Comparison of ENCODE assay signal across 9 cellular contexts in genomic region chr3:58419782-58420512, GRCh38. TPM values are rescaled to one million over a fixed set of nuclear protein-coding genes. Genes with fewer than 3 reads are reported as not detected.
DNase-seq lines count a peak whose midpoint lies in the region; ATAC-seq and TF ChIP-seq lines count a peak whose summit lies in the region.
"Had no signal": no experiment of that assay in that cellular context is flagged by ENCODE, and none has a peak within 500 bp of the region (broad histone marks: within the 10 kb centered on the region; RNA-seq: fewer than 3 reads in every experiment).

No MANE protein-coding gene starts in this region.

- intact Hi-C loops in upper lobe of right lung (cut with DNase I): loop anchor here (10.0 kb wide), 1 partner anchor 105 kb away; no protein-coding TSS in a partner anchor

- peak overlapping the region; percentile 38 for H3K4me3 ChIP-seq in adipocyte (ENCODE audit: low read length)
- no peak overlapping the region for H3K4me3 ChIP-seq in upper lobe of right lung

- ATAC-seq in GM18499 (IDR thresholded peaks at IDR 0.05; ENCODE audit: insufficient read depth, unreplicated experiment): peak; percentile 57
- ATAC-seq in HG02610 (IDR thresholded peaks at IDR 0.05; ENCODE audit: unreplicated experiment): peak; percentile 73
- peak; percentile 53 for ATAC-seq in omental fat pad (ENCODE audit: low FRiP score)
- ATAC-seq in upper lobe of right lung: no peak

- TF ChIP-seq CTCF in omental fat pad (IDR thresholded peaks at IDR 0.05) (no peak), upper lobe of right lung (IDR thresholded peaks at IDR 0.05) (no peak)

- no peak overlapping the region for H3K27ac ChIP-seq in upper lobe of right lung
- H3K27ac ChIP-seq: KMS-11 had no signal

- H3K36me3 ChIP-seq in adipocyte (ENCODE audit: control insufficient read depth, insufficient read depth, low read length, severe bottlenecking) (peaks cover 65% of the 10 kb centered on the region), upper lobe of right lung (peaks cover 48% of the 10 kb centered on the region)

- no peak for DNase-seq in adipocyte (ENCODE audit: low read depth)
- no peak for DNase-seq in omental fat pad (ENCODE audit: low spot score)
- DNase-seq in hepatic stellate cell (ENCODE audit: low spot score): no peak
- DNase-seq in upper lobe of right lung: no peak
- no peak for DNase-seq in activated CD8-positive, alpha-beta memory T cell treated with anti-CD3 and anti-CD28 coated beads, Interleukin-2, amount 50 U/mL, for 4 hours
- no peak for DNase-seq in NOMO-1 (lab: John Stamatoyannopoulos, UW; ENCODE audit: unreplicated experiment in 2 of 2)

- H3K9me3 ChIP-seq in adipocyte (ENCODE audit: control insufficient read depth, low read length) (no peaks in the 10 kb centered on the region), upper lobe of right lung (no peaks in the 10 kb centered on the region)

- H3K4me1 ChIP-seq in adipocyte (ENCODE audit: control insufficient read depth, insufficient read depth, low read length): peaks cover 16% of the 10 kb centered on the region
- H3K4me1 ChIP-seq in upper lobe of right lung: peaks cover 5% of the 10 kb centered on the region

- H3K9ac ChIP-seq in adipocyte (ENCODE audit: low read length): peak overlapping the region; percentile 82
- H3K9ac ChIP-seq: KMS-11 had no signal

- no peaks in the 10 kb centered on the region for H3K27me3 ChIP-seq in adipocyte (replicated peaks; ENCODE audit: control insufficient read depth, insufficient read depth, low read length)
- H3K27me3 ChIP-seq in upper lobe of right lung: no peaks in the 10 kb centered on the region

RNA-seq across cellular contexts. Expression of gene PDHB, which starts 13.7 kb away (rescaled TPM):
- total RNA-seq in omental fat pad (10 to 100 TPM; 59.6 to 87.6 (median 74.0) TPM), upper lobe of right lung (49.6 TPM)
